In genomic region chr6:12009904-12010634, GRCh38 we compare ENCODE assay signal across 8 cellular contexts. TPM values are rescaled to one million over a fixed set of nuclear protein-coding genes. Genes with fewer than 3 reads are reported as not detected.
DNase-seq lines count a peak whose midpoint lies in the region; ATAC-seq and TF ChIP-seq lines count a peak whose summit lies in the region.

No MANE protein-coding gene starts in this region.

- H3K9ac ChIP-seq in MM.1S (ENCODE audit: low read length) = peak overlapping the region; percentile 91

- H4K20me1 ChIP-seq in MM.1S (ENCODE audit: insufficient read depth, low read length) = no peaks in the 10 kb centered on the region

- H3K27me3 ChIP-seq in MM.1S (replicated peaks; ENCODE audit: insufficient read depth, low read length) = no peaks in the 10 kb centered on the region

- H3K4me3 ChIP-seq in MM.1S (ENCODE audit: low read length) (peak overlapping the region; percentile 66), choroid plexus epithelial cell (ENCODE audit: low read depth, low read length) (peak overlapping the region; percentile 80)

- H3K27ac Mint-ChIP-seq in mesothelial cell of epicardium = peak overlapping the region; percentile 100

- H3K36me3 Mint-ChIP-seq in mesothelial cell of epicardium = peaks cover 6% of the 10 kb centered on the region

- H3F3A ChIP-seq in MM.1S (ENCODE audit: insufficient read depth, low read length) = peaks cover 30% of the 10 kb centered on the region

- H3K79me2 ChIP-seq in MM.1S (ENCODE audit: low read length) = peaks cover 42% of the 10 kb centered on the region

- H3K9me3 ChIP-seq in MM.1S (replicated peaks; ENCODE audit: insufficient read depth, low read length) = no peaks in the 10 kb centered on the region

- H3K27me3 Mint-ChIP-seq in mesothelial cell of epicardium (ENCODE audit: low read depth) = no peaks in the 10 kb centered on the region

- no peaks in the 10 kb centered on the region for H3K36me3 ChIP-seq in MM.1S (replicated peaks; ENCODE audit: insufficient read depth, low read length)

- no peak overlapping the region for H2AFZ ChIP-seq in MM.1S (ENCODE audit: low read length)

- H3K9me3 Mint-ChIP-seq in mesothelial cell of epicardium = peaks cover 5% of the 10 kb centered on the region

- H3K4me1 ChIP-seq in MM.1S (ENCODE audit: low read length) = peaks cover 10% of the 10 kb centered on the region; the same call in 1 of the 2 replicates

- peak overlapping the region; percentile 92 for H3K4me3 Mint-ChIP-seq in mesothelial cell of epicardium

- TF ChIP-seq CTCF in MM.1S (IDR thresholded peaks at IDR 0.05; ENCODE audit: low read length) (no peak), choroid plexus epithelial cell (conservative IDR thresholded peaks at IDR 0.05; ENCODE audit: low read depth, low read length) (no peak), mesothelial cell of epicardium (IDR thresholded peaks at IDR 0.05; ENCODE audit: unreplicated experiment) (no peak)

- DNase-seq in EL (peak; percentile 32), MM.1S (peak; percentile 19), choroid plexus epithelial cell (ENCODE audit: low read depth) (peak; percentile 59), mesothelial cell of epicardium (ENCODE audit: low spot score in 2 of 2, unreplicated experiment in 2 of 2) (no peak), NCI-H446 treated with DMSO at 0.1 percent for 48 hours (lab: John Stamatoyannopoulos, UW) (no peak), dedifferentiated amniotic fluid mesenchymal stem cell (ENCODE audit: extremely low spot score) (no peak)
- no peak for DNase-seq in activated CD8-positive, alpha-beta memory T cell treated with anti-CD3 and anti-CD28 coated beads, Interleukin-2, amount 50 U/mL, for 48 hours

- peak overlapping the region; percentile 95 for H3K4me2 ChIP-seq in MM.1S (ENCODE audit: low read depth, low read length)

- H3K4me1 Mint-ChIP-seq in mesothelial cell of epicardium = peaks cover 41% of the 10 kb centered on the region

- H3K9me2 ChIP-seq in MM.1S (replicated peaks; ENCODE audit: insufficient read depth, low read length) = no peaks in the 10 kb centered on the region

- H3K27ac ChIP-seq in MM.1S (ENCODE audit: low read length) = peak overlapping the region; percentile 99

- ATAC-seq in HG03108 (IDR thresholded peaks at IDR 0.05; ENCODE audit: unreplicated experiment) = no peak

RNA-seq across cellular contexts. Expression of gene HIVEP1, which starts 2.0 kb away (rescaled TPM):
- 63.4 to 69.4 TPM (median 64.0 TPM) in 3 replicates for total RNA-seq in mesothelial cell of epicardium

Comparison
In these comparisons a context has a peak if more than half of its experiments do, and no peak if none do; other contexts are left out.
1. DNase-seq: peak in EL (single experiment), MM.1S (single experiment) and choroid plexus epithelial cell (single experiment); none in mesothelial cell of epicardium (0 of 2), NCI-H446 treated with DMSO at 0.1 percent for 48 hours (single experiment), activated CD8-positive, alpha-beta memory T cell treated with anti-CD3 and anti-CD28 coated beads, Interleukin-2, amount 50 U/mL, for 48 hours (single experiment) and dedifferentiated amniotic fluid mesenchymal stem cell (single experiment).